1 cellular context compared by ENCODE assay signal in the genomic region with DNA sequence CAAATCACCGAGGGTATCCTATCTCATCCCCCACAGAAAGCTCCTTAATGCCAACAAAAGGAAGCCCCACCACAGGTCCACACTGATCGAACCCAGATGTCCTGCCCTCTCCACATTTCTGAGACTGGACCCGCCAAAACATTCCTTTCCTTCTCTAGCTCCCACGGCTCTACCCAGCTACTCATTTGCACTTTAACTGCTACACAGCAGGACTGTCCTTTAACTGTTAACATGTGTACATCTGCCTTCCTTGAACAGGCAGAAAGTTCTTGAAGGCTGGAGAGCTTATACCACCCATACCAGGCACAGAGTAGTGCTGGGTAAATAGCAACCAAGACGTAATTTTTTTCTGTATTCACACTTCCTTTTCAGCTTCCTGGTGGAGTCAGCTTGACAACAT.
TF ChIP-seq lines count a peak whose summit lies in the region.

No MANE protein-coding gene starts in this region.

TF ChIP-seq in HepG2, 621 proteins besides CTCF, POLR2A, EP300 and RAD21:
- TF ChIP-seq, protein P1, sequence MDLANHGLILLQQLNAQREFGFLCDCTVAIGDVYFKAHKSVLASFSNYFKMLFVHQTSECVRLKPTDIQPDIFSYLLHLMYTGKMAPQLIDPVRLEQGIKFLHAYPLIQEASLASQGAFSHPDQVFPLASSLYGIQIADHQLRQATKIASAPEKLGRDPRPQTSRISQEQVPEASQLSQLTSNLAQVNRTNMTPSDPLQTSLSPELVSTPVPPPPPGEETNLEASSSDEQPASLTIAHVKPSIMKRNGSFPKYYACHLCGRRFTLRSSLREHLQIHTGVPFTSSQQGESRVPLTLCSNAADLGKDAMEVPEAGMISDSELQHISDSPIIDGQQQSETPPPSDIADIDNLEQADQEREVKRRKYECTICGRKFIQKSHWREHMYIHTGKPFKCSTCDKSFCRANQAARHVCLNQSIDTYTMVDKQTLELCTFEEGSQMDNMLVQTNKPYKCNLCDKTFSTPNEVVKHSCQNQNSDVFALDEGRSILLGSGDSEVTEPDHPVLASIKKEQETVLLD (CRISPR knock-in tag; IDR thresholded peaks at IDR 0.05; ENCODE audit: low read depth), result no peak
- no peak for TF ChIP-seq ZNF143 (CRISPR knock-in tag; IDR thresholded peaks at IDR 0.05)
- peak; percentile 48; the same call in 1 of the 2 replicates for TF ChIP-seq ZNF501 (CRISPR knock-in tag; IDR thresholded peaks at IDR 0.05)
- no peak for TF ChIP-seq ZNF746 (CRISPR knock-in tag; IDR thresholded peaks at IDR 0.05)
- no peak for TF ChIP-seq HOXA3 (CRISPR knock-in tag; IDR thresholded peaks at IDR 0.05)
- TF ChIP-seq ZNF614 (CRISPR knock-in tag; IDR thresholded peaks at IDR 0.05; ENCODE audit: borderline replicate concordance), result no peak
- no peak for TF ChIP-seq FOXP1 (IDR thresholded peaks at IDR 0.05)
- no peak for TF ChIP-seq FOXP1 (CRISPR knock-in tag; IDR thresholded peaks at IDR 0.05)
- TF ChIP-seq ZNF383 (CRISPR knock-in tag; IDR thresholded peaks at IDR 0.05; ENCODE audit: borderline replicate concordance), result no peak
